20 cellular contexts compared by ENCODE assay signal in the genomic region with DNA sequence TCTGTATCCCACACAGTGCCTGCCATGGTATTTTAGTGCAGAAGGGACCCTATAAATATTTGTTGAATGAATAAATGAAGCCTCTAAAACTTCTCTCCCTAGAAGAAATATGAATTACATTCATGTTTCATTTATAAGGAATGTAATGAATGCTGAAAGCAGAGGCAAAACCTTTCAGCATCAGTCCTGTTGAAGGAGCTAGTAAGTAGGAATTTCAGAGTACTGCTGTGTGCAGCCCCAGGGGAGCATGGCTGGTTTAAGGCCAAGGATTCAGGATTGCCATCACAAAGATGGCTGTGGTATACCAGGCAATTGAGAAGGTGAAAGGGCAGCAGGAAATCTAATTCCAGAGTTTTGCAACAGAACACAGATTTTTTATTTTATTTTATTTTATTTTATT.
DNase-seq lines count a peak whose midpoint lies in the region; ATAC-seq and TF ChIP-seq lines count a peak whose summit lies in the region.
"Had no signal": no experiment of that assay in that cellular context is flagged by ENCODE, and none has a peak within 500 bp of the region (broad histone marks: within the 10 kb centered on the region; RNA-seq: fewer than 3 reads in every experiment).

No MANE protein-coding gene starts in this region.

- no peak for ATAC-seq in GM21529 (IDR thresholded peaks at IDR 0.05; ENCODE audit: unreplicated experiment)
- ATAC-seq in GM21825 (IDR thresholded peaks at IDR 0.05; ENCODE audit: unreplicated experiment): no peak
- ATAC-seq: activated CD8-positive, alpha-beta T cell treated with anti-CD3 and anti-CD28 coated beads, Interleukin-2, amount 10 ng/mL, durations not matched to agents 7 days and 5 days; activated T-cell treated with anti-CD3 and anti-CD28 coated beads, Interleukin-2, amount 50 U/mL, for 72 hours; foreskin keratinocyte; left colon; stimulated activated memory B cell treated with anti-CD40 and anti-IgM and Interleukin-4, amounts not matched to agents 10 μg/mL and 1 μg/mL and 100 μg/mL, for 72 hours had no signal

- no peak for TF ChIP-seq CTCF in cardiac fibroblast (IDR thresholded peaks at IDR 0.05; ENCODE audit: low read depth, low read length)

- no peak overlapping the region for H3K4me3 ChIP-seq in cardiac fibroblast (replicated peaks in 1 of 2; ENCODE audit: low read depth in 2 of 2, low read length in 2 of 2)
- H3K4me3 ChIP-seq: SJCRH30, thyroid gland had no signal

- peak; percentile 43 for DNase-seq in AG08395 (ENCODE audit: low spot score)
- DNase-seq in GOT3 (lab: John Stamatoyannopoulos, UW): peak; percentile 46
- DNase-seq in cardiac fibroblast (ENCODE audit: low read depth in 2 of 2): peak; percentile 47 to 60
- DNase-seq in iris pigment epithelial cell (ENCODE audit: low read depth): peak; percentile 39
- DNase-seq in SW480 (ENCODE audit: low spot score): no peak
- DNase-seq in NCI-H1417 (lab: John Stamatoyannopoulos, UW): no peak
- DNase-seq: ACHN; activated B cell treated with CpG ODN at 0.5 μM for 24 hours; activated CD8-positive, alpha-beta T cell treated with anti-CD3 and anti-CD28 coated beads, Interleukin-2, amount 10 ng/mL, durations not matched to agents 7 days and 5 days; activated T-cell treated with anti-CD3 and anti-CD28 coated beads, Interleukin-2, amount 50 U/mL, for 72 hours; central memory CD4-positive, alpha-beta T cell; effector memory CD4-positive, alpha-beta T cell; left colon; NCI-H146; SJCRH30; thyroid gland had no signal

Comparison
In these comparisons a context has a peak if more than half of its experiments do, and no peak if none do; other contexts are left out.
1. DNase-seq: peak in AG08395 (single experiment), GOT3 (single experiment), cardiac fibroblast (2 of 2) and iris pigment epithelial cell (single experiment); none in SW480 (single experiment) and NCI-H1417 (0 of 3).